In the genomic region with DNA sequence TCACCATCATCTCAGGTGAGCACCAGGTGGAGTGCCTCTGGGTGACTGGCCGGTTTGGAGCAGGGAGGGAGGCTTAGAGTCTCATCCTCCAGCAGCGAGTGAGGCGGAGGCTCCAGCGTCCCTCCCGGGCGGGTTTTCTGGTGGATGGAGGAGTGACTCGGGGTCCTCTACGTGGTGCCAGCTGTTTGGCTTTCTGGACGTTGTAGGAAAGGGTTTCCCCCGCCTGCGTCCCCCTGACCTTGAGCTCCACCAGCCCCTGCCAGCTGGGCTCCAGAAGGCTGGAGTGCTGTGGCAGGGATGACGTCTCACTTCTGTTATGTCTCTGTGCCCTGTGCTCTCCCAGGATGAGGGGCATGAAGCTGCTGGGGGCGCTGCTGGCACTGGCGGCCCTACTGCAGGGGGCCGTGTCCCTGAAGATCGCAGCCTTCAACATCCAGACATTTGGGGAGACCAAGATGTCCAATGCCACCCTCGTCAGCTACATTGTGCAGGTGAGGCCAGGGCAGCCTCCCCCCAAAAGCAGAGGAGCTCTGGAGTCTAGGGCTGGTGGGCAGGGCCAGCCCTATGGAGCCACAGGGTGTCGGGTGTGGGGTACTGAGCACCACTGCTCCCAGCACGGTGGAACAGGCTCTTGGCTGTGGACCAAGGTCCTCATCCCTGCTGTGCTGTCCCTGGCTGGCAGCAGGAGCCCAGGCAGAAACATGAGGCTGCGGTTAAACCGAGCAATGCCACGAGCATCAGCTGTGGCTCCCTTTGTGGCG, we compare ENCODE assay signal across 12 cellular contexts. TPM values are rescaled to one million over a fixed set of nuclear protein-coding genes. Genes with fewer than 3 reads are reported as not detected.
DNase-seq lines count a peak whose midpoint lies in the region; ATAC-seq and TF ChIP-seq lines count a peak whose summit lies in the region.
"Had no signal": no experiment of that assay in that cellular context is flagged by ENCODE, and none has a peak within 500 bp of the region (broad histone marks: within the 10 kb centered on the region; RNA-seq: fewer than 3 reads in every experiment).

No MANE protein-coding gene starts in this region.

- H3K27me3 ChIP-seq in left lung (no peaks in the 10 kb centered on the region), tibial artery (no peaks in the 10 kb centered on the region)

- H3K27ac Mint-ChIP-seq in activated T-cell treated with anti-CD3 and anti-CD28 coated beads, Interleukin-2, amount 50 U/mL, for 24 hours = peak overlapping the region; percentile 33
- H3K27ac Mint-ChIP-seq in brain = peak overlapping the region in 4 of 5 experiments; percentile 7 to 79 (median 52)

- H3K36me3 ChIP-seq in left lung (peaks cover 0 to 80% of the 10 kb centered on the region in 2 donors), tibial artery (peaks cover 27 to 77% (median 59%) of the 10 kb centered on the region in 3 donors)

- no peak for DNase-seq in activated T-cell treated with anti-CD3 and anti-CD28 coated beads, Interleukin-2, amount 50 U/mL, for 24 hours
- no peak for DNase-seq in activated T-cell treated with anti-CD3 and anti-CD28 coated beads, Interleukin-2, amount 50 U/mL, for 48 hours
- DNase-seq in left lung (peak; percentile 29 to 65), tibial artery (peak; percentile 15 to 65), AML-193 (lab: John Stamatoyannopoulos, UW) (no peak)
- DNase-seq in stimulated activated CD4-positive, alpha-beta T cell treated with anti-CD3 and anti-CD28 coated beads, Interleukin-15, amount 100 ng/mL, for 24 hours = no peak
- DNase-seq: activated B cell treated with CpG ODN at 0.5 μM for 24 hours; activated naive CD8-positive, alpha-beta T cell treated with anti-CD3 and anti-CD28 coated beads, Interleukin-2, amount 10 ng/mL, durations not matched to agents 7 days and 5 days; GOT3 had no signal

- no peak for TF ChIP-seq CTCF in brain (conservative IDR thresholded peaks at IDR 0.05)
- TF ChIP-seq CTCF in left lung (IDR thresholded peaks at IDR 0.05) = no peak
- no peak for TF ChIP-seq CTCF in tibial artery (IDR thresholded peaks at IDR 0.05)

- intact Hi-C loops in left lung (cut with DNase I) = no loop called here
- intact Hi-C loops in tibial artery (cut with DNase I; ENCODE audit: low total_unique reads) = no loop called here

- H3K9me3 ChIP-seq in left lung = no peaks in the 10 kb centered on the region
- H3K9me3 ChIP-seq in tibial artery = no peaks in the 10 kb centered on the region

- ATAC-seq in left lung = no peak
- no peak for ATAC-seq in HG03097 (IDR thresholded peaks at IDR 0.05; ENCODE audit: low FRiP score, unreplicated experiment)

- H3K4me1 ChIP-seq in left lung (no peaks in the 10 kb centered on the region), tibial artery (no peaks in the 10 kb centered on the region)

- H3K4me3 ChIP-seq in left lung (no peak overlapping the region), tibial artery (no peak overlapping the region)

- no peaks in the 10 kb centered on the region for H3K9me3 Mint-ChIP-seq in activated T-cell treated with anti-CD3 and anti-CD28 coated beads, Interleukin-2, amount 50 U/mL, for 24 hours
- H3K9me3 Mint-ChIP-seq in brain = no peaks in the 10 kb centered on the region
- H3K9me3 Mint-ChIP-seq: activated B cell treated with CpG ODN at 0.5 μM for 24 hours; activated naive CD8-positive, alpha-beta T cell treated with anti-CD3 and anti-CD28 coated beads, Interleukin-2, amount 10 ng/mL, durations not matched to agents 7 days and 5 days had no signal

- peaks cover 7% of the 10 kb centered on the region for H3K4me1 Mint-ChIP-seq in activated T-cell treated with anti-CD3 and anti-CD28 coated beads, Interleukin-2, amount 50 U/mL, for 24 hours (ENCODE audit: low read depth)
- H3K4me1 Mint-ChIP-seq in brain = no peaks in the 10 kb centered on the region

- H3K27ac ChIP-seq in left lung = no peak overlapping the region
- no peak overlapping the region for H3K27ac ChIP-seq in tibial artery
- H3K27ac ChIP-seq: KMS-11 had no signal

- no peak overlapping the region for H3K4me3 Mint-ChIP-seq in activated T-cell treated with anti-CD3 and anti-CD28 coated beads, Interleukin-2, amount 50 U/mL, for 24 hours
- H3K4me3 Mint-ChIP-seq in brain = peak overlapping the region in 1 of 5 experiments; percentile 52
- H3K4me3 Mint-ChIP-seq: activated B cell treated with CpG ODN at 0.5 μM for 24 hours; activated naive CD8-positive, alpha-beta T cell treated with anti-CD3 and anti-CD28 coated beads, Interleukin-2, amount 10 ng/mL, durations not matched to agents 7 days and 5 days had no signal

- no peaks in the 10 kb centered on the region for H3K27me3 Mint-ChIP-seq in activated T-cell treated with anti-CD3 and anti-CD28 coated beads, Interleukin-2, amount 50 U/mL, for 24 hours
- no peaks in the 10 kb centered on the region for H3K27me3 Mint-ChIP-seq in brain
- H3K27me3 Mint-ChIP-seq: activated B cell treated with CpG ODN at 0.5 μM for 24 hours; activated naive CD8-positive, alpha-beta T cell treated with anti-CD3 and anti-CD28 coated beads, Interleukin-2, amount 10 ng/mL, durations not matched to agents 7 days and 5 days had no signal

- peaks cover 91% of the 10 kb centered on the region for H3K36me3 Mint-ChIP-seq in activated T-cell treated with anti-CD3 and anti-CD28 coated beads, Interleukin-2, amount 50 U/mL, for 24 hours (ENCODE audit: low read depth)
- peaks cover 52% of the 10 kb centered on the region for H3K36me3 Mint-ChIP-seq in brain

RNA-seq across cellular contexts. Expression of a gene that starts 0.7 kb away (rescaled TPM):
- 8.3 TPM for polyA plus RNA-seq in brain (ENCODE audit: insufficient read depth, low read depth, low replicate concordance)
- 10 to 100 TPM; 14.6 to 16.9 TPM for total RNA-seq in left lung

RNA-seq across cellular contexts. Expression of a gene that starts 43.8 kb away (rescaled TPM):
- 6.3 TPM for polyA plus RNA-seq in brain (ENCODE audit: insufficient read depth, low read depth, low replicate concordance)
- 1 to 10 TPM; 6.7 to 8.1 TPM for total RNA-seq in left lung

Comparison
In these comparisons a context has a peak if more than half of its experiments do, and no peak if none do; other contexts are left out.
1. DNase-seq: peak in left lung (2 of 2) and tibial artery (2 of 2); none in activated T-cell treated with anti-CD3 and anti-CD28 coated beads, Interleukin-2, amount 50 U/mL, for 24 hours (single experiment), activated T-cell treated with anti-CD3 and anti-CD28 coated beads, Interleukin-2, amount 50 U/mL, for 48 hours (0 of 2), AML-193 (0 of 2) and stimulated activated CD4-positive, alpha-beta T cell treated with anti-CD3 and anti-CD28 coated beads, Interleukin-15, amount 100 ng/mL, for 24 hours (single experiment).